ENCODE assay signal across 11 cellular contexts in genomic region chr1:119420638-119421037, GRCh38. TPM values are rescaled to one million over a fixed set of nuclear protein-coding genes. Genes with fewer than 3 reads are reported as not detected.
"Had no signal": no experiment of that assay in that cellular context is flagged by ENCODE, and none has a peak within 500 bp of the region (broad histone marks: within the 10 kb centered on the region; RNA-seq: fewer than 3 reads in every experiment).

No MANE protein-coding gene starts in this region.

- H3K4me3 ChIP-seq: GM23248 had no signal

- DNase-seq: GM23248, H9, HCEC 1CT, HFFc6, KBM-7 had no signal

- H3K9me3 Mint-ChIP-seq: H9, HFFc6 had no signal

- H3K36me3 Mint-ChIP-seq: IgD-negative memory B cell had no signal

- H3K27ac ChIP-seq: GM23248, HL-60, KMS-11 had no signal

- H3K27ac Mint-ChIP-seq: HFFc6, IgD-negative memory B cell had no signal

- H3K9ac ChIP-seq: GM23248, KMS-11 had no signal

- H2AFZ ChIP-seq: GM23248 had no signal

- FAIRE-seq: H1, HepG2 had no signal

- H3K4me2 ChIP-seq: KMS-11 had no signal

- H3K4me1 Mint-ChIP-seq: IgD-negative memory B cell had no signal

- H3K4me3 Mint-ChIP-seq: H9, HFFc6, IgD-negative memory B cell had no signal

- ATAC-seq: HepG2 had no signal

RNA-seq across cellular contexts. Expression of gene HSD3B2, which starts 5.7 kb away (rescaled TPM):
- total RNA-seq: GM23248, H1, H9, HepG2, HFFc6, HT1080 had no signal
- polyA plus RNA-seq: GM23248, H1, IgD-negative memory B cell had no signal

RNA-seq across cellular contexts. Expression of gene HAO2, which starts 52.1 kb away (rescaled TPM):
- total RNA-seq: GM23248, H1, HFFc6, HT1080 had no signal
- polyA plus RNA-seq: GM23248, H1, IgD-negative memory B cell had no signal
